Comparison of ENCODE assay signal across 8 cellular contexts in the genomic region with DNA sequence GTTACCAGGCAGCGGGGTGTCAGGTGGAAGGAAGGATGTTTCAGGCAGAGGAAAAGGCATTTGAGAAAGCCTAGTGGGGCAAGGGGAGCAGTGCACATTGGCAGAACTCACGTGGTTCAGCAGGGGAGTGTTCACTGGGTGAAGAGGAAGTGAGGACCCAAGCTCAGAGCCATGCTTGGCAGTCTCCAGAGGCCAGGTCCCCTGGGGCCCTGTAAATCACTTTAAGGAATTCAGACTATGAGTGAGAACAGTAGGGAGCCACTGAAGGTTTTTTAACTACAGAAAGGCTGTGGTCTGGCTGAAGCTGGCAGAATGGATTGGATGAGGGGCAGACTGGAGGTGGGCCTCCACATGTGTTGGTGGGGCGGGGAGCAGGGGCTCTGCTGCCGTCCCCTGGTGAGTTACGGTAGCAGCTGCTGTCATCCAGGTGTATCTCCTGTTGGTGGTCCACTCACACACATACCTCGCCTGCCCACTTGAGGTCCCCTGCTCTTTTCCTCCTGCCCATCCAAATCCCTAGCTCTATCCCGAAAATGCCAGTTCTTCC. TPM values are rescaled to one million over a fixed set of nuclear protein-coding genes. Genes with fewer than 3 reads are reported as not detected.
DNase-seq lines count a peak whose midpoint lies in the region; ATAC-seq and TF ChIP-seq lines count a peak whose summit lies in the region.

No MANE protein-coding gene starts in this region.

- H3K9me3 ChIP-seq in T-helper 17 cell (ENCODE audit: control insufficient read depth, low read length, poor library complexity, severe bottlenecking) = no peaks in the 10 kb centered on the region
- H3K9me3 ChIP-seq in prostate gland = no peaks in the 10 kb centered on the region

- H3K27me3 Mint-ChIP-seq in T-helper 17 cell = no peaks in the 10 kb centered on the region

- no peaks in the 10 kb centered on the region for H3K27me3 ChIP-seq in prostate gland (replicated peaks; ENCODE audit: insufficient read depth)

- peaks cover 20% of the 10 kb centered on the region for H3K4me1 ChIP-seq in prostate gland (replicated peaks)

- intact Hi-C loops in prostate gland (cut with DNase I) = loop anchor here (10.0 kb wide), 1 partner anchor 965 kb away; a partner anchor contains a TSS

- H3K4me3 ChIP-seq in fibroblast of mammary gland (ENCODE audit: control insufficient read depth, low read depth, low read length) (no peak overlapping the region), prostate gland (no peak overlapping the region)

- 76% methylated on average over 7 of the region's 7 CpGs for WGBS in prostate gland

- H3K36me3 ChIP-seq in prostate gland = no peaks in the 10 kb centered on the region

- no peak overlapping the region for H3K27ac ChIP-seq in prostate gland

- H3K4me3 Mint-ChIP-seq in T-helper 17 cell = no peak overlapping the region

- no peak for TF ChIP-seq POLR2A in prostate gland (IDR thresholded peaks at IDR 0.05)

- DNase-seq in EH (ENCODE audit: low read depth) (peak; percentile 80), T-helper 17 cell (peak in 1 of 3 donors; percentile 36), fibroblast of mammary gland (ENCODE audit: low read depth) (peak; percentile 34), prostate gland (ENCODE audit: low spot score) (no peak), GM19238 (ENCODE audit: insufficient read length, low spot score) (no peak), OCI-M2 (lab: John Stamatoyannopoulos, UW; ENCODE audit: unreplicated experiment) (no peak)

- ATAC-seq in GM19467 (IDR thresholded peaks at IDR 0.05; ENCODE audit: unreplicated experiment) = peak; percentile 66
- peak; percentile 54 for ATAC-seq in HG03439 (IDR thresholded peaks at IDR 0.05; ENCODE audit: unreplicated experiment)
- ATAC-seq in T-helper 17 cell = peak; percentile 78

- TF ChIP-seq CTCF in fibroblast of mammary gland (conservative IDR thresholded peaks at IDR 0.05; ENCODE audit: control insufficient read depth, insufficient read depth, low read depth, low read length) = no peak
- peak in 1 of 4 experiments; percentile 13 for TF ChIP-seq CTCF in prostate gland (IDR thresholded peaks at IDR 0.05)

- H3K27ac Mint-ChIP-seq in T-helper 17 cell = peak overlapping the region; percentile 78

- H3K4me1 Mint-ChIP-seq in T-helper 17 cell = peaks cover 35% of the 10 kb centered on the region

- H3K36me3 Mint-ChIP-seq in T-helper 17 cell (ENCODE audit: low read depth) = no peaks in the 10 kb centered on the region

RNA-seq across cellular contexts. Expression of a gene that starts 5.1 kb away (rescaled TPM):
- total RNA-seq in T-helper 17 cell (10 to 100 TPM; 31.1 to 32.0 TPM), prostate gland (10 to 100 TPM; 26.1 to 52.2 TPM)

RNA-seq across cellular contexts. Expression of a gene that starts 7.2 kb away (rescaled TPM):
- 10 to 100 TPM; 14.2 to 15.1 TPM for total RNA-seq in T-helper 17 cell
- 10 to 100 TPM; 95.5 to 96.9 TPM for total RNA-seq in prostate gland

Comparison
In these comparisons a context has a peak if more than half of its experiments do, and no peak if none do; other contexts are left out.
1. DNase-seq: peak in EH (single experiment) and fibroblast of mammary gland (single experiment); none in prostate gland (single experiment), GM19238 (single experiment) and OCI-M2 (single experiment).
2. RNA of a gene that starts 7.2 kb away (total RNA-seq): 95.5 to 96.9 TPM in prostate gland; 14.2 to 15.1 TPM in T-helper 17 cell; every median in the first group is over 4 times any median in the second.
3. Peak in every context shown above with its lines, with median percentiles within 50 percentile points of each other: ATAC-seq.